Comparison of ENCODE assay signal across 21 cellular contexts in the genomic region with DNA sequence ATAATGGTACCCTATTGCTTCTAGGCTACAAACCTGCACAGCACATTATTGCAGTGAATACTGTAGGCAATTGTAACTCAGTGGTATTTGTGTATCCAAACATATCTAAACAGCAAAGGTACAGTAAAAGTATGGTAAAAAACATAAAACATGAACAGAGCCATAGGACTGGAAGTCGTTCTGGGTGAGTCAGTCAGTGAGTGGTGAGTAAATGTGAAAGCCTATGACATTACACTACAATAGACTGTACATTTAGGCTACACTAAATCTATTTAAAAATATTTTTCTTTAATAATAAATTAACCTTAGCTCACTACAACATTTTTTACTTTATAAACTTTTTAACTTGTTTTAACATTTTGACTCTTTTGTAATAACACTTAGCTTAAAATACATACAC. TPM values are rescaled to one million over a fixed set of nuclear protein-coding genes. Genes with fewer than 3 reads are reported as not detected.
DNase-seq lines count a peak whose midpoint lies in the region; ATAC-seq, FAIRE-seq and TF ChIP-seq lines count a peak whose summit lies in the region.
"Had no signal": no experiment of that assay in that cellular context is flagged by ENCODE, and none has a peak within 500 bp of the region (broad histone marks: within the 10 kb centered on the region; RNA-seq: fewer than 3 reads in every experiment).

No MANE protein-coding gene starts in this region.

- H3K27me3 ChIP-seq in K562 (ENCODE audit: control insufficient read depth in 2 of 2, insufficient read depth in 2 of 2, low read length in 2 of 2) = no peaks in the 10 kb centered on the region
- H3K27me3 ChIP-seq in adrenal gland = no peaks in the 10 kb centered on the region
- H3K27me3 ChIP-seq: BE2C had no signal

- H3K9me1 ChIP-seq in K562 (ENCODE audit: control insufficient read depth, insufficient read depth, low read length) = no peaks in the 10 kb centered on the region

- H2AFZ ChIP-seq in K562 (ENCODE audit: low read depth, low read length) = peak overlapping the region; percentile 56
- H2AFZ ChIP-seq: GM23338, PC-9 had no signal

- H3K36me3 ChIP-seq in K562 (ENCODE audit: control insufficient read depth, insufficient read depth, low read length) (no peaks in the 10 kb centered on the region; the same call in 2 of the 3 replicates), kidney (ENCODE audit: control insufficient read depth in 1 of 2, insufficient read depth in 2 of 2, low read length in 2 of 2) (no peaks in the 10 kb centered on the region), adrenal gland (replicated peaks in 1 of 2) (no peaks in the 10 kb centered on the region)
- H3K36me3 ChIP-seq: BE2C had no signal

- no peak overlapping the region; the same call in 1 of the 2 replicates for H3K4me2 ChIP-seq in K562 (ENCODE audit: insufficient read depth, low read length)
- H3K4me2 ChIP-seq: GM23338, KMS-11, PC-9 had no signal

- POLR2A ChIA-PET in activated CD8-positive, alpha-beta T cell treated with anti-CD3 and anti-CD28 coated beads for 36 hours (lab: Charles Lee) = no interaction called here
- POLR2A ChIA-PET in activated CD8-positive, alpha-beta T cell treated with anti-CD3 and anti-CD28 coated beads, Interleukin-2, amount 10 ng/mL, durations not matched to agents 7 days and 5 days (lab: Charles Lee) = no interaction called here
- POLR2A ChIA-PET in K562 (lab: Yijun Ruan, JAX) = no interaction called here
- POLR2A ChIA-PET in GM10248 (lab: Yijun Ruan, JAX) = no interaction called here

- H3K4me1 ChIP-seq in K562 (replicated peaks in 1 of 2; ENCODE audit: control insufficient read depth in 2 of 2, insufficient read depth in 2 of 2, low read length in 2 of 2) (peaks cover 0 to 9% of the 10 kb centered on the region in 2 experiments; a peak in 3 of 5 replicates), kidney (ENCODE audit: control insufficient read depth in 1 of 2, insufficient read depth in 1 of 2, low read depth in 1 of 2, low read length in 2 of 2) (no peaks in the 10 kb centered on the region), adrenal gland (replicated peaks in 1 of 2) (no peaks in the 10 kb centered on the region)
- H3K4me1 ChIP-seq: BE2C had no signal

- H3K4me3 ChIP-seq in K562 (no peak overlapping the region), kidney (ENCODE audit: low read length in 2 of 2) (no peak overlapping the region), adrenal gland (no peak overlapping the region)
- H3K4me3 ChIP-seq: GM23338, PC-9, SK-N-MC had no signal

- intact Hi-C loops in activated CD8-positive, alpha-beta T cell treated with anti-CD3 and anti-CD28 coated beads for 36 hours (cut with micrococcal nuclease) = no loop called here
- intact Hi-C loops in K562 (cut with micrococcal nuclease) = no loop called here
- intact Hi-C loops in kidney (cut with DNase I) = no loop called here
- intact Hi-C loops in adrenal gland (cut with DNase I) = no loop called here

- H3K27me3 Mint-ChIP-seq in activated CD8-positive, alpha-beta T cell treated with anti-CD3 and anti-CD28 coated beads for 36 hours = peaks cover 12% of the 10 kb centered on the region
- peaks cover 28% of the 10 kb centered on the region for H3K27me3 Mint-ChIP-seq in activated CD8-positive, alpha-beta T cell treated with anti-CD3 and anti-CD28 coated beads, Interleukin-2, amount 10 ng/mL, durations not matched to agents 7 days and 5 days (ENCODE audit: low read depth)

- no peaks in the 10 kb centered on the region for H3K4me1 Mint-ChIP-seq in activated CD8-positive, alpha-beta T cell treated with anti-CD3 and anti-CD28 coated beads for 36 hours (ENCODE audit: low read depth)
- H3K4me1 Mint-ChIP-seq in activated CD8-positive, alpha-beta T cell treated with anti-CD3 and anti-CD28 coated beads, Interleukin-2, amount 10 ng/mL, durations not matched to agents 7 days and 5 days (ENCODE audit: low read depth) = no peaks in the 10 kb centered on the region

- WGBS in K562 (ENCODE audit: insufficient coverage, low coverage, missing lambda C conversion rate) = 27% methylated on average over 1 of the region's 1 CpG
- 69 to 79% (median 74%) methylated on average over 1 of the region's 1 CpG for WGBS in adrenal gland, 4 donors

- no peaks in the 10 kb centered on the region for H4K20me1 ChIP-seq in K562 (replicated peaks; ENCODE audit: control insufficient read depth, insufficient read depth, low read length)

- H3K27ac ChIP-seq in K562 (ENCODE audit: extremely low read depth, low read depth, low read length) = peak overlapping the region; percentile 60; the same call in 2 of the 3 replicates
- no peak overlapping the region for H3K27ac ChIP-seq in kidney (ENCODE audit: low read depth in 2 of 2, low read length in 2 of 2)
- no peak overlapping the region for H3K27ac ChIP-seq in adrenal gland
- H3K27ac ChIP-seq: KMS-11, PC-9, SK-N-MC had no signal

- CTCF ChIA-PET in activated CD8-positive, alpha-beta T cell treated with anti-CD3 and anti-CD28 coated beads for 36 hours (lab: Charles Lee) = no interaction called here
- CTCF ChIA-PET in activated CD8-positive, alpha-beta T cell treated with anti-CD3 and anti-CD28 coated beads, Interleukin-2, amount 10 ng/mL, durations not matched to agents 7 days and 5 days (lab: Charles Lee) = no interaction called here
- CTCF ChIA-PET in K562 (lab: Yijun Ruan, JAX; ENCODE audit: low intra/inter-chr PET ratio) (no interaction called here), GM10248 (lab: Yijun Ruan, JAX) (interaction anchor here (1.7 kb wide), 1 partner anchor 56 kb away, joined by 5 read pairs; no protein-coding TSS in a partner anchor)

- H3K9me3 ChIP-seq in K562 (replicated peaks; ENCODE audit: control insufficient read depth, insufficient read depth, low read depth, low read length) (no peaks in the 10 kb centered on the region), kidney (ENCODE audit: control insufficient read depth in 1 of 2, low read length in 2 of 2) (peaks cover 0 to 14% of the 10 kb centered on the region in 2 donors), adrenal gland (replicated peaks in 1 of 3) (peaks cover 0 to 7% (median 0%) of the 10 kb centered on the region in 3 donors)
- H3K9me3 ChIP-seq: BE2C had no signal

- no TSS peak for BruUV-seq in K562 (replicated peaks; lab: Mats Ljungman, UMichigan)

- peak; percentile 51 for ATAC-seq in activated CD8-positive, alpha-beta T cell treated with anti-CD3 and anti-CD28 coated beads for 36 hours
- no peak for ATAC-seq in activated CD8-positive, alpha-beta T cell treated with anti-CD3 and anti-CD28 coated beads, Interleukin-2, amount 10 ng/mL, durations not matched to agents 7 days and 5 days
- peak; percentile 56 for ATAC-seq in HG02885 (IDR thresholded peaks at IDR 0.05; ENCODE audit: poor library complexity, unreplicated experiment)
- ATAC-seq in K562 = peak; percentile 72
- ATAC-seq: GM23338, HCT116, Right ventricle myocardium inferior had no signal

- no peak for TF ChIP-seq RAD21 in K562 (CRISPR knock-in tag; conservative IDR thresholded peaks at IDR 0.05 in 1 of 2, IDR thresholded peaks at IDR 0.05 in 1 of 2)

- H3K9ac ChIP-seq in K562 (ENCODE audit: insufficient read depth in 1 of 2, low read depth in 2 of 2, low read length in 2 of 2) (no peak overlapping the region; a peak in 1 of 4 replicates), kidney (ENCODE audit: low read length in 2 of 2) (no peak overlapping the region)
- H3K9ac ChIP-seq: KMS-11 had no signal

- TF ChIP-seq POLR2A in K562 (conservative IDR thresholded peaks at IDR 0.05) = no peak
- no peak for TF ChIP-seq POLR2A in adrenal gland (IDR thresholded peaks at IDR 0.05)

- peaks cover 11% of the 10 kb centered on the region for H3K9me3 Mint-ChIP-seq in activated CD8-positive, alpha-beta T cell treated with anti-CD3 and anti-CD28 coated beads for 36 hours
- H3K9me3 Mint-ChIP-seq in activated CD8-positive, alpha-beta T cell treated with anti-CD3 and anti-CD28 coated beads, Interleukin-2, amount 10 ng/mL, durations not matched to agents 7 days and 5 days (ENCODE audit: insufficient read depth) = peaks cover 10% of the 10 kb centered on the region
- H3K9me3 Mint-ChIP-seq: GM23338 had no signal

- 0 out of 3 replicates have a peak, but pooled peaks cover 4% of the 10 kb centered on the region for H3K79me2 ChIP-seq in K562 (ENCODE audit: control insufficient read depth, insufficient read depth, low read length)

- no peak for TF ChIP-seq CTCF in activated CD8-positive, alpha-beta T cell treated with anti-CD3 and anti-CD28 coated beads for 36 hours (IDR thresholded peaks at IDR 0.05)
- TF ChIP-seq CTCF in K562 (IDR thresholded peaks at IDR 0.05 in 2 of 3, conservative IDR thresholded peaks at IDR 0.05 in 1 of 3; ENCODE audit: insufficient read depth in 2 of 3, low read depth in 1 of 3, low read length in 3 of 3) (no peak), kidney (IDR thresholded peaks at IDR 0.05; ENCODE audit: borderline replicate concordance, extremely low read depth, insufficient read depth) (no peak), GM10248 (IDR thresholded peaks at IDR 0.05; ENCODE audit: control extremely low read depth, extremely low read depth, low read depth, missing control alignments) (no peak), adrenal gland (IDR thresholded peaks at IDR 0.05) (no peak)

- no peak overlapping the region for H3K4me3 Mint-ChIP-seq in activated CD8-positive, alpha-beta T cell treated with anti-CD3 and anti-CD28 coated beads for 36 hours
- no peak overlapping the region for H3K4me3 Mint-ChIP-seq in activated CD8-positive, alpha-beta T cell treated with anti-CD3 and anti-CD28 coated beads, Interleukin-2, amount 10 ng/mL, durations not matched to agents 7 days and 5 days
- H3K4me3 Mint-ChIP-seq: CD4-positive, alpha-beta T cell; GM23338 had no signal

- FAIRE-seq in K562 (lab: Jason Lieb, UNC) (no peak), kidney (lab: Jason Lieb, UNC) (peak; percentile 78)

- no peak for DNase-seq in activated CD8-positive, alpha-beta T cell treated with anti-CD3 and anti-CD28 coated beads for 36 hours
- no peak for DNase-seq in activated CD8-positive, alpha-beta T cell treated with anti-CD3 and anti-CD28 coated beads, Interleukin-2, amount 10 ng/mL, durations not matched to agents 7 days and 5 days
- DNase-seq in K562 (ENCODE audit: extremely low read depth in 1 of 4, low spot score in 3 of 4) (no peak), kidney (no peak), hippocampal formation (lab: John Stamatoyannopoulos, UW) (no peak), GM10248 (ENCODE audit: extremely low spot score) (no peak), adrenal gland (no peak)
- DNase-seq: 8988T; BE2C; CD4-positive, alpha-beta T cell; NCI-H1048; NCI-H2081 treated with DMSO at 0.1 percent for 48 hours; NCI-H510A treated with DMSO at 0.1 percent for 48 hours; NCI-H82; PC-9 had no signal

- TF ChIP-seq EP300 in K562 (IDR thresholded peaks at IDR 0.05; ENCODE audit: low read length) = no peak

- H3K27ac Mint-ChIP-seq in activated CD8-positive, alpha-beta T cell treated with anti-CD3 and anti-CD28 coated beads for 36 hours = no peak overlapping the region
- no peak overlapping the region for H3K27ac Mint-ChIP-seq in activated CD8-positive, alpha-beta T cell treated with anti-CD3 and anti-CD28 coated beads, Interleukin-2, amount 10 ng/mL, durations not matched to agents 7 days and 5 days
- H3K27ac Mint-ChIP-seq: CD4-positive, alpha-beta T cell; GM23338 had no signal

- no peaks in the 10 kb centered on the region for H3K36me3 Mint-ChIP-seq in activated CD8-positive, alpha-beta T cell treated with anti-CD3 and anti-CD28 coated beads for 36 hours (ENCODE audit: low read depth)
- no peaks in the 10 kb centered on the region for H3K36me3 Mint-ChIP-seq in activated CD8-positive, alpha-beta T cell treated with anti-CD3 and anti-CD28 coated beads, Interleukin-2, amount 10 ng/mL, durations not matched to agents 7 days and 5 days (ENCODE audit: low read depth)

- in situ Hi-C loops in K562 (cut with MboI) = no loop called here

RNA-seq across cellular contexts. Expression of a gene that starts 21.3 kb away (rescaled TPM):
- total RNA-seq in activated CD8-positive, alpha-beta T cell treated with anti-CD3 and anti-CD28 coated beads for 36 hours = 1 to 10 TPM; 1.7 to 2.0 TPM
- total RNA-seq in activated CD8-positive, alpha-beta T cell treated with anti-CD3 and anti-CD28 coated beads, Interleukin-2, amount 10 ng/mL, durations not matched to agents 7 days and 5 days = 1 to 10 TPM in 1 of 2 experiments, under 1 TPM in 1; 0.68 to 1.2 TPM
- total RNA-seq in K562 (2011; cell fraction: chromatin; rRNA removed; ENCODE audit: low replicate concordance) = 4.9 and 6.7 TPM in 2 replicates
- total RNA-seq in K562 (2011; cell fraction: nucleolus; rRNA removed) = 3.8 and 5.0 TPM in 2 replicates
- total RNA-seq in K562 (2011; cell fraction: nucleoplasm; rRNA removed) = 5.4 and 9.9 TPM in 2 replicates
- total RNA-seq in K562 (2014; rRNA removed) = 0.82 and 0.98 TPM in 2 replicates
- 1.5 and 1.7 TPM in 2 replicates for total RNA-seq in K562 (2014; rRNA removed; fragmentation: Illumina TruSeq; extraction: Trizol)
- total RNA-seq in K562 (2015; rRNA removed; fragmentation: Illumina TruSeq; extraction: Trizol) = 0.69 and 1.4 TPM in 2 replicates
- 9.8 and 11.4 TPM in 2 replicates for total RNA-seq in K562 (2021)
- 11.3 and 18.1 TPM in 2 replicates for polyA plus RNA-seq in K562 (2011; rRNA removed)
- polyA plus RNA-seq in K562 (2011; cell fraction: cytosol; rRNA removed) = 11.5 and 18.2 TPM in 2 replicates
- polyA plus RNA-seq in K562 (2011; cell fraction: nucleus; rRNA removed) = 12.1 and 16.6 TPM in 2 replicates
- 6.3 and 12.8 TPM in 2 replicates for polyA plus RNA-seq in K562 (2012)
- polyA plus RNA-seq in K562 (2014; fragmentation: Illumina TruSeq; extraction: Trizol) = 5.2 and 6.3 TPM in 2 replicates
- polyA plus RNA-seq in K562 (2014; fragmentation: Nextera tagmentation; extraction: Ambion mirVana) = under 1 TPM; 0.60 to 0.97 TPM
- 3.0 and 6.7 TPM in 2 replicates for polyA plus RNA-seq in K562 (2014; rRNA removed)
- polyA minus RNA-seq in K562 (2011; rRNA and poly(A)+ RNA removed) = 12.7 and 20.1 TPM in 2 replicates
- polyA minus RNA-seq in K562 (2011; cell fraction: cytosol; rRNA and poly(A)+ RNA removed) = 6.1 and 8.3 TPM in 2 replicates
- 4.3 and 4.7 TPM in 2 replicates for polyA minus RNA-seq in K562 (2011; cell fraction: nucleus; rRNA and poly(A)+ RNA removed)
- 17.7 TPM for total RNA-seq in kidney
- 6.6 TPM for polyA plus RNA-seq in kidney (ENCODE audit: insufficient read depth, low read depth, low replicate concordance)
- 10 to 100 TPM in 1 of 8 donors, 1 to 10 TPM in 7; 1.4 to 14.5 (median 4.3) TPM for total RNA-seq in adrenal gland
- 10 to 100 TPM in 1 of 3 donors, 1 to 10 TPM in 2; 2.7 to 12.9 (median 5.6) TPM for polyA plus RNA-seq in adrenal gland
- total RNA-seq: CD4-positive, alpha-beta T cell had no signal
